ENCODE assay signal across 25 cellular contexts in genomic region chrX:142251202-142251601, GRCh38. TPM values are rescaled to one million over a fixed set of nuclear protein-coding genes. Genes with fewer than 3 reads are reported as not detected.
"Had no signal": no experiment of that assay in that cellular context is flagged by ENCODE, and none has a peak within 500 bp of the region (broad histone marks: within the 10 kb centered on the region; RNA-seq: fewer than 3 reads in every experiment).

No MANE protein-coding gene starts in this region.

- H3K36me3 ChIP-seq: esophagus muscularis mucosa, neutrophil, right lobe of liver, spleen, thoracic aorta had no signal

- H3K4me1 ChIP-seq: esophagus muscularis mucosa, psoas muscle, right lobe of liver, spleen had no signal

- DNase-seq: effector CD4-positive, alpha-beta T cell; endodermal cell; kidney glomerular epithelial cell; mucosa of descending colon; naive thymus-derived CD8-positive, alpha-beta T cell; psoas muscle; retina; right lobe of liver; spleen; stimulated activated CD4-positive, alpha-beta T cell treated with anti-CD3 and anti-CD28 coated beads, Interleukin-15, amount 100 ng/mL, for 24 hours; stimulated activated CD4-positive, alpha-beta T cell treated with anti-CD3 and anti-CD28 coated beads, Interleukin-1b, Interleukin-23, amount 100 ng/mL, for 48 hours; stimulated activated CD4-positive, alpha-beta T cell treated with anti-CD3 and anti-CD28 coated beads, Interleukin-4, amount 100 ng/mL, for 24 hours had no signal

- H3K27ac ChIP-seq: coronary artery, esophagus muscularis mucosa, neutrophil, psoas muscle, right lobe of liver, spleen had no signal

- H3K9me3 ChIP-seq: esophagus muscularis mucosa, mucosa of descending colon, neutrophil, right lobe of liver, spleen, thoracic aorta had no signal

- H3K27me3 ChIP-seq: esophagus muscularis mucosa, neutrophil, right lobe of liver, spleen had no signal

- H3K4me3 ChIP-seq: coronary artery, esophagus muscularis mucosa, mucosa of descending colon, psoas muscle, right lobe of liver, spleen, thoracic aorta had no signal

- ATAC-seq: mucosa of descending colon; naive thymus-derived CD8-positive, alpha-beta T cell; psoas muscle; stimulated activated memory B cell treated with anti-CD40 and anti-IgM and Interleukin-4, amounts not matched to agents 10 μg/mL and 1 μg/mL and 100 μg/mL, for 72 hours had no signal

RNA-seq across cellular contexts. Expression of gene MAGEC2, which starts 46.1 kb away (rescaled TPM):
- total RNA-seq: chondrocyte; dermis microvascular lymphatic vessel endothelial cell; endodermal cell; endothelial cell of umbilical vein; esophagus muscularis mucosa; lower leg skin; mucosa of descending colon; naive thymus-derived CD8-positive, alpha-beta T cell; osteoblast; psoas muscle; right lobe of liver; skeletal muscle tissue; spleen; thoracic aorta; urinary bladder had no signal
- polyA plus RNA-seq: endothelial cell of umbilical vein; naive thymus-derived CD8-positive, alpha-beta T cell; neural cell; psoas muscle; spleen; urinary bladder had no signal
